In the genomic region with DNA sequence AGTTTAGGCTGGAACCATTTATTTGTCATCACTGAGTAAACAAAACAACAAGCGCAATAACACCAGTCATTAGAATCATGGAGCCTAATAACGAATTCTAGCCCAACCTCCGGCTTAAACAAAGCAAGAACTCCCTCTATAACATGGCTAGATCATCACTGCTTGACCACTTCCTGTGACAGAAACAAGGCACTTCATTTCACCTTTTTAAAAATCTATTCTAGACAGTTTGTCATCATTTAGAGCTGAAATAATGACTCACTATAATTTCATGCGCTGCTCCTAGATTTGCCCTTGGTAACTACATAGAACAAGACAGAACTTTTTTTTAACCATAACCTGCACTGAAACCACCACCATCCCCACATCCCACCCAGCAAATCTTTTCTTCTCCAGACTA, we compare ENCODE assay signal across 9 cellular contexts.
DNase-seq lines count a peak whose midpoint lies in the region; ATAC-seq and TF ChIP-seq lines count a peak whose summit lies in the region.
"Had no signal": no experiment of that assay in that cellular context is flagged by ENCODE, and none has a peak within 500 bp of the region (broad histone marks: within the 10 kb centered on the region; RNA-seq: fewer than 3 reads in every experiment).

No MANE protein-coding gene starts in this region.

- peak; percentile 40 for ATAC-seq in GM21786 (IDR thresholded peaks at IDR 0.05; ENCODE audit: unreplicated experiment)
- ATAC-seq in naive thymus-derived CD8-positive, alpha-beta T cell = no peak
- ATAC-seq: esophagus mucosa had no signal

- H3K4me1 ChIP-seq in PC-9 (replicated peaks; ENCODE audit: insufficient read depth) = peaks cover 6% of the 10 kb centered on the region; the same call in 1 of the 2 replicates

- TF ChIP-seq CTCF in GM13976 (IDR thresholded peaks at IDR 0.05; ENCODE audit: borderline replicate concordance, control extremely low read depth, extremely low read depth, insufficient read depth, missing control alignments) (no peak), PC-9 (conservative IDR thresholded peaks at IDR 0.05) (no peak)

- H3K27ac Mint-ChIP-seq in naive thymus-derived CD8-positive, alpha-beta T cell = peak overlapping the region in 3 of 10 donors; percentile 2 to 19 (median 6)

- no peaks in the 10 kb centered on the region for H3K36me3 ChIP-seq in PC-9 (ENCODE audit: low read depth)

- peaks cover 59% of the 10 kb centered on the region for H3K79me2 ChIP-seq in PC-9 (ENCODE audit: low read depth)

- no peaks in the 10 kb centered on the region for H3K9me3 Mint-ChIP-seq in naive thymus-derived CD8-positive, alpha-beta T cell

- intact Hi-C loops in PC-9 (cut with micrococcal nuclease; ENCODE audit: unreplicated experiment) = no loop called here

- H4K20me1 ChIP-seq in PC-9 (ENCODE audit: insufficient read depth) = no peaks in the 10 kb centered on the region

- peaks cover 4% of the 10 kb centered on the region; the same call in 1 of the 2 replicates for H3F3A ChIP-seq in PC-9 (ENCODE audit: insufficient read depth, low read depth)

- in situ Hi-C loops in GM13976 (cut with MboI; ENCODE audit: low sequenced_read_pairs, unreplicated experiment) = no loop called here

- POLR2A ChIA-PET in PC-9 (lab: Charles Lee; ENCODE audit: unreplicated experiment) = no interaction called here
- POLR2A ChIA-PET in naive thymus-derived CD8-positive, alpha-beta T cell (lab: Charles Lee) = interaction anchor here (0.7 kb wide), 1 partner anchor 13 kb away, joined by 5 read pairs; no protein-coding TSS in a partner anchor

- H3K36me3 Mint-ChIP-seq in naive thymus-derived CD8-positive, alpha-beta T cell = no peaks in the 10 kb centered on the region

- peak overlapping the region in 1 of 10 donors; percentile 0 for H3K4me3 Mint-ChIP-seq in naive thymus-derived CD8-positive, alpha-beta T cell

- DNase-seq in GM13976 (ENCODE audit: low spot score) (peak; percentile 63), PC-9 (no peak), glomerular visceral epithelial cell (ENCODE audit: extremely low spot score) (peak; percentile 49), COLO829 (ENCODE audit: low spot score) (no peak), NOMO-1 (lab: John Stamatoyannopoulos, UW; ENCODE audit: unreplicated experiment in 2 of 2) (no peak), DMS153 treated with DMSO at 0.1 percent for 48 hours (lab: John Stamatoyannopoulos, UW; ENCODE audit: unreplicated experiment) (no peak)
- DNase-seq in naive thymus-derived CD8-positive, alpha-beta T cell = no peak

- no peaks in the 10 kb centered on the region for H3K9me3 ChIP-seq in PC-9 (ENCODE audit: insufficient read depth, low read depth)

- CTCF ChIA-PET in PC-9 (lab: Charles Lee) = interaction anchor here (1.2 kb wide), 1 partner anchor 83 kb away, joined by 3 read pairs; no protein-coding TSS in a partner anchor

- H3K9me2 ChIP-seq in PC-9 (ENCODE audit: insufficient read depth) = no peaks in the 10 kb centered on the region

- H3K27ac ChIP-seq in PC-9 = 0 out of 2 replicates have a peak overlapping the region, but pooled peaks have one; percentile 10

- H3K4me3 ChIP-seq in PC-9 = no peak overlapping the region

- no peaks in the 10 kb centered on the region for H3K27me3 Mint-ChIP-seq in naive thymus-derived CD8-positive, alpha-beta T cell

- H3K4me1 Mint-ChIP-seq in naive thymus-derived CD8-positive, alpha-beta T cell = peaks cover 25 to 73% (median 40%) of the 10 kb centered on the region in 4 donors

- no peak overlapping the region for H2AFZ ChIP-seq in PC-9

- no TSS peak for BruUV-seq in PC-9 (replicated peaks; lab: Mats Ljungman, UMichigan)

- no peaks in the 10 kb centered on the region for H3K27me3 ChIP-seq in PC-9 (ENCODE audit: insufficient read depth, low read depth)

- no peak overlapping the region for H3K4me2 ChIP-seq in PC-9

Comparison
In these comparisons a context has a peak if more than half of its experiments do, and no peak if none do; other contexts are left out.
1. DNase-seq: peak in GM13976 (single experiment) and glomerular visceral epithelial cell (single experiment); none in PC-9 (0 of 2), naive thymus-derived CD8-positive, alpha-beta T cell (0 of 10), COLO829 (single experiment), NOMO-1 (0 of 2) and DMS153 treated with DMSO at 0.1 percent for 48 hours (single experiment).